Comparison of ENCODE assay signal across 1 cellular context in the genomic region with DNA sequence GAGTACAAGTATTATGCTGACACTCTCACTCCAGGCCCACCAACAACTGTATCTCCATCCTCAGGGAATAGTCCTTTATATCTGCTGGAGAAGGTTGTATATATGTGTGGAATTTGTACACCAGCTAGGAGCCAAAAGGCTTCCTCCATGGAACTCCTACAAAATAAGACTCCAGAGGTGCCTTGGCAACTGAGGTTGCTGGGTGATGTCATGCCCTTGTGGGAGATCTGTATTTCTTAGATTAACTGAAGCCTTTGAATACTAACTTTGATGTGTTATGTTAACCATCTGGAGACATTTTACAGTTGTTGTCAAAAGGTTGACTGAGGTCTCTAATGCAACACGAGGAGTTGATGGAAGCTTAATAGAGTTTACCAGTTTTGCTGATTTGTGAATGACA.
TF ChIP-seq lines count a peak whose summit lies in the region.

No MANE protein-coding gene starts in this region.

TF ChIP-seq in GM23338, 12 proteins besides CTCF, POLR2A, EP300 and RAD21 (continued from another document):
- TF ChIP-seq, protein P1, sequence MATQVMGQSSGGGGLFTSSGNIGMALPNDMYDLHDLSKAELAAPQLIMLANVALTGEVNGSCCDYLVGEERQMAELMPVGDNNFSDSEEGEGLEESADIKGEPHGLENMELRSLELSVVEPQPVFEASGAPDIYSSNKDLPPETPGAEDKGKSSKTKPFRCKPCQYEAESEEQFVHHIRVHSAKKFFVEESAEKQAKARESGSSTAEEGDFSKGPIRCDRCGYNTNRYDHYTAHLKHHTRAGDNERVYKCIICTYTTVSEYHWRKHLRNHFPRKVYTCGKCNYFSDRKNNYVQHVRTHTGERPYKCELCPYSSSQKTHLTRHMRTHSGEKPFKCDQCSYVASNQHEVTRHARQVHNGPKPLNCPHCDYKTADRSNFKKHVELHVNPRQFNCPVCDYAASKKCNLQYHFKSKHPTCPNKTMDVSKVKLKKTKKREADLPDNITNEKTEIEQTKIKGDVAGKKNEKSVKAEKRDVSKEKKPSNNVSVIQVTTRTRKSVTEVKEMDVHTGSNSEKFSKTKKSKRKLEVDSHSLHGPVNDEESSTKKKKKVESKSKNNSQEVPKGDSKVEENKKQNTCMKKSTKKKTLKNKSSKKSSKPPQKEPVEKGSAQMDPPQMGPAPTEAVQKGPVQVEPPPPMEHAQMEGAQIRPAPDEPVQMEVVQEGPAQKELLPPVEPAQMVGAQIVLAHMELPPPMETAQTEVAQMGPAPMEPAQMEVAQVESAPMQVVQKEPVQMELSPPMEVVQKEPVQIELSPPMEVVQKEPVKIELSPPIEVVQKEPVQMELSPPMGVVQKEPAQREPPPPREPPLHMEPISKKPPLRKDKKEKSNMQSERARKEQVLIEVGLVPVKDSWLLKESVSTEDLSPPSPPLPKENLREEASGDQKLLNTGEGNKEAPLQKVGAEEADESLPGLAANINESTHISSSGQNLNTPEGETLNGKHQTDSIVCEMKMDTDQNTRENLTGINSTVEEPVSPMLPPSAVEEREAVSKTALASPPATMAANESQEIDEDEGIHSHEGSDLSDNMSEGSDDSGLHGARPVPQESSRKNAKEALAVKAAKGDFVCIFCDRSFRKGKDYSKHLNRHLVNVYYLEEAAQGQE (IDR thresholded peaks at IDR 0.05; ENCODE audit: unreplicated experiment), result no peak
- TF ChIP-seq EZH2 (IDR thresholded peaks at IDR 0.05; ENCODE audit: low read depth, unreplicated experiment) (no peak), POLR2AphosphoS5 (IDR thresholded peaks at IDR 0.05; ENCODE audit: low read depth) (no peak), EZH2phosphoT487 (IDR thresholded peaks at IDR 0.05; ENCODE audit: unreplicated experiment) (no peak), ZNF114 (CRISPR knock-in tag; IDR thresholded peaks at IDR 0.05) (no peak), JUNB (IDR thresholded peaks at IDR 0.05; ENCODE audit: unreplicated experiment) (no peak), ZNF331 (CRISPR knock-in tag; IDR thresholded peaks at IDR 0.05; ENCODE audit: low read depth) (no peak), NANOG (IDR thresholded peaks at IDR 0.05; ENCODE audit: borderline replicate concordance) (no peak), STAT1 (IDR thresholded peaks at IDR 0.05; ENCODE audit: unreplicated experiment) (no peak)
- TF ChIP-seq, protein P2, sequence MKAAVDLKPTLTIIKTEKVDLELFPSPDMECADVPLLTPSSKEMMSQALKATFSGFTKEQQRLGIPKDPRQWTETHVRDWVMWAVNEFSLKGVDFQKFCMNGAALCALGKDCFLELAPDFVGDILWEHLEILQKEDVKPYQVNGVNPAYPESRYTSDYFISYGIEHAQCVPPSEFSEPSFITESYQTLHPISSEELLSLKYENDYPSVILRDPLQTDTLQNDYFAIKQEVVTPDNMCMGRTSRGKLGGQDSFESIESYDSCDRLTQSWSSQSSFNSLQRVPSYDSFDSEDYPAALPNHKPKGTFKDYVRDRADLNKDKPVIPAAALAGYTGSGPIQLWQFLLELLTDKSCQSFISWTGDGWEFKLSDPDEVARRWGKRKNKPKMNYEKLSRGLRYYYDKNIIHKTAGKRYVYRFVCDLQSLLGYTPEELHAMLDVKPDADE (IDR thresholded peaks at IDR 0.05), result no peak
